Comparison of ENCODE assay signal across 30 cellular contexts in the genomic region with DNA sequence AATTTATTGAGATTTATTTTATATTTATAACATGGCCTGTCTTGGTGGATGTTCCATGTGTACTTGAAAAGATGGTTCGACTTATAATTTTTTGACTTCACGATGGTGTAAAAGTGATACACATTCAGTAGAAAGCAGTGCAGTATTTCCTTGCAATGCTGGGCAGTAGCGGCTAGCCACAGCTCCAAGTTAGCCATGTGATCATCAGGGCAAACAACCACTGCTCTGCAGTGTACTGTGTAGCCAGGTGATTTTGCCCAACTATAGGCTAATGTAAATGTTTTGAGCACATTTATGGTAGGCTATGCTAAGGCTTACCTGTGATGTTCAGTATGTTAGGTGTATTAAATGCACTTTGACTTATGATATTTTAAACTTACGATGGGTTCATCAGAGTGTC.
"Had no signal": no experiment of that assay in that cellular context is flagged by ENCODE, and none has a peak within 500 bp of the region (broad histone marks: within the 10 kb centered on the region; RNA-seq: fewer than 3 reads in every experiment).

No MANE protein-coding gene starts in this region.

- H3K4me1 ChIP-seq: adrenal gland, foreskin keratinocyte, gastrocnemius medialis had no signal

- DNase-seq: activated CD4-positive, alpha-beta memory T cell treated with anti-CD3 and anti-CD28 coated beads for 36 hours; activated CD4-positive, alpha-beta T cell treated with anti-CD3 and anti-CD28 coated beads for 36 hours; activated CD4-positive, alpha-beta T cell treated with anti-CD3 and anti-CD28 coated beads, Interleukin-2, amount 10 ng/mL, durations not matched to agents 24 days and 14 days; activated CD4-positive, CD25-positive, alpha-beta regulatory T cell; activated CD4-positive, CD25-positive, alpha-beta regulatory T cell treated with anti-CD3 and anti-CD28 coated beads, Interleukin-2, amount 50 U/mL, for 72 hours; activated CD8-positive, alpha-beta memory T cell treated with anti-CD3 and anti-CD28 coated beads, Interleukin-2, amount 10 ng/mL, durations not matched to agents 7 days and 5 days; activated CD8-positive, alpha-beta memory T cell treated with anti-CD3 and anti-CD28 coated beads, Interleukin-2, amount 50 U/mL, for 4 hours; activated CD8-positive, alpha-beta T cell treated with anti-CD3 and anti-CD28 coated beads, Interleukin-2, amount 10 ng/mL, durations not matched to agents 7 days and 5 days; activated effector memory CD4-positive, alpha-beta T cell treated with anti-CD3 and anti-CD28 coated beads, Interleukin-2, amount 50 U/mL, for 16 hours; activated naive CD4-positive, alpha-beta T cell treated with anti-CD3 and anti-CD28 coated beads for 36 hours; activated naive CD8-positive, alpha-beta T cell treated with anti-CD3 and anti-CD28 coated beads for 36 hours; activated naive CD8-positive, alpha-beta T cell treated with anti-CD3 and anti-CD28 coated beads, Interleukin-2, amount 50 U/mL, for 24 hours; activated T-cell treated with anti-CD3 and anti-CD28 coated beads, Interleukin-2, amount 50 U/mL, for 1 hour; activated T-cell treated with anti-CD3 and anti-CD28 coated beads, Interleukin-2, amount 50 U/mL, for 48 hours; adrenal gland; amygdala; aorta; body of pancreas; caudate nucleus; cortex of kidney; dermis blood vessel endothelial cell; effector CD4-positive, alpha-beta T cell; effector memory CD8-positive, alpha-beta T cell; erythroblast; foreskin keratinocyte; gastrocnemius medialis; heart right ventricle; T-helper 2 cell had no signal

- FAIRE-seq: colon had no signal

- H3K27me3 ChIP-seq: adrenal gland, body of pancreas, esophagus muscularis mucosa, foreskin keratinocyte, gastrocnemius medialis, heart right ventricle had no signal

- H3K27ac ChIP-seq: adrenal gland, body of pancreas, esophagus muscularis mucosa, foreskin keratinocyte, gastrocnemius medialis, heart right ventricle had no signal

- ATAC-seq: activated CD4-positive, alpha-beta T cell treated with anti-CD3 and anti-CD28 coated beads for 36 hours; activated CD8-positive, alpha-beta memory T cell treated with anti-CD3 and anti-CD28 coated beads, Interleukin-2, amount 10 ng/mL, durations not matched to agents 7 days and 5 days; activated CD8-positive, alpha-beta T cell treated with anti-CD3 and anti-CD28 coated beads, Interleukin-2, amount 10 ng/mL, durations not matched to agents 7 days and 5 days; activated naive CD8-positive, alpha-beta T cell treated with anti-CD3 and anti-CD28 coated beads, Interleukin-2, amount 50 U/mL, for 24 hours; body of pancreas; effector memory CD8-positive, alpha-beta T cell; foreskin keratinocyte; gastrocnemius medialis; heart right ventricle had no signal

- H3K9me3 ChIP-seq: adrenal gland, body of pancreas, esophagus muscularis mucosa, gastrocnemius medialis, heart right ventricle had no signal

- H3K4me3 ChIP-seq: adrenal gland, body of pancreas, esophagus muscularis mucosa, gastrocnemius medialis, heart right ventricle had no signal
